In genomic region chr13:24038846-24039330, GRCh38 we compare ENCODE assay signal across 10 cellular contexts.
DNase-seq lines count a peak whose midpoint lies in the region; ATAC-seq, FAIRE-seq and TF ChIP-seq lines count a peak whose summit lies in the region.
"Had no signal": no experiment of that assay in that cellular context is flagged by ENCODE, and none has a peak within 500 bp of the region (broad histone marks: within the 10 kb centered on the region; RNA-seq: fewer than 3 reads in every experiment).

No MANE protein-coding gene starts in this region.

- H3K9ac ChIP-seq in kidney (ENCODE audit: low read length in 2 of 2): peak overlapping the region in 1 of 2 donors; percentile 20

- H3K4me3 ChIP-seq in body of pancreas (no peak overlapping the region), mesodermal cell (ENCODE audit: extremely low read depth, insufficient read depth, low read length, poor library complexity, severe bottlenecking) (no peak overlapping the region), ovary (no peak overlapping the region), kidney (ENCODE audit: low read length in 2 of 2) (no peak overlapping the region)

- no peak for TF ChIP-seq EP300 in ovary (IDR thresholded peaks at IDR 0.05)

- H3K36me3 ChIP-seq in body of pancreas (replicated peaks in 1 of 2; ENCODE audit: insufficient read depth in 1 of 2, low read depth in 2 of 2) (no peaks in the 10 kb centered on the region), mesodermal cell (ENCODE audit: control insufficient read depth, insufficient read depth, low read length) (no peaks in the 10 kb centered on the region), ovary (no peaks in the 10 kb centered on the region), kidney (ENCODE audit: control insufficient read depth in 1 of 2, insufficient read depth in 2 of 2, low read length in 2 of 2) (no peaks in the 10 kb centered on the region)

- DNase-seq in AG08395 (ENCODE audit: low spot score): peak; percentile 68
- peak; percentile 69 for DNase-seq in HT1080 (ENCODE audit: low read depth)
- peak; percentile 22 to 55 (median 45) for DNase-seq in body of pancreas
- no peak for DNase-seq in ovary
- DNase-seq in kidney: no peak
- DNase-seq in NCI-H2029 treated with DMSO at 0.1 percent for 48 hours (lab: John Stamatoyannopoulos, UW): no peak
- DNase-seq: activated T-cell treated with anti-CD3 and anti-CD28 coated beads for 4 hours, DMS 273 treated with DMSO at 0.1 percent for 48 hours had no signal

- peak overlapping the region; percentile 30 to 79 (median 68) for H3K27ac ChIP-seq in body of pancreas
- peak overlapping the region; percentile 93 for H3K27ac ChIP-seq in mesodermal cell (ENCODE audit: low read depth, low read length, severe bottlenecking)
- no peak overlapping the region for H3K27ac ChIP-seq in ovary
- H3K27ac ChIP-seq in kidney (ENCODE audit: low read depth in 2 of 2, low read length in 2 of 2): no peak overlapping the region

- TF ChIP-seq CTCF in body of pancreas (IDR thresholded peaks at IDR 0.05) (no peak), ovary (IDR thresholded peaks at IDR 0.05) (no peak), kidney (IDR thresholded peaks at IDR 0.05; ENCODE audit: borderline replicate concordance, extremely low read depth, insufficient read depth) (no peak)

- WGBS in body of pancreas, 2 donors: 26 to 52% methylated on average over 3 of the region's 3 CpGs
- WGBS in mesodermal cell (ENCODE audit: insufficient coverage in 2 of 2), 2 experiments: 64 to 93% methylated on average over 2 to 3 of the region's 3 CpGs
- WGBS in ovary, 3 donors: 32 to 41% (median 33%) methylated on average over 3 of the region's 3 CpGs

- FAIRE-seq in kidney (lab: Jason Lieb, UNC): no peak

- TF ChIP-seq POLR2A in body of pancreas (IDR thresholded peaks at IDR 0.05) (peak in 1 of 3 donors; percentile 9), ovary (IDR thresholded peaks at IDR 0.05) (no peak)

- intact Hi-C loops in body of pancreas (cut with DNase I): no loop called here
- intact Hi-C loops in ovary (cut with DNase I): no loop called here
- intact Hi-C loops in kidney (cut with DNase I): no loop called here

- ATAC-seq in body of pancreas (peak; percentile 85), HG02981 (IDR thresholded peaks at IDR 0.05; ENCODE audit: unreplicated experiment) (no peak)

- H3K27me3 ChIP-seq in body of pancreas: no peaks in the 10 kb centered on the region
- H3K27me3 ChIP-seq in ovary: no peaks in the 10 kb centered on the region

- H3K4me1 ChIP-seq in body of pancreas (peaks cover 47% of the 10 kb centered on the region), mesodermal cell (ENCODE audit: control insufficient read depth, insufficient read depth, low read length, poor library complexity, severe bottlenecking) (peaks cover 21% of the 10 kb centered on the region), ovary (ENCODE audit: insufficient read depth) (peaks cover 25% of the 10 kb centered on the region), kidney (ENCODE audit: control insufficient read depth in 1 of 2, insufficient read depth in 1 of 2, low read depth in 1 of 2, low read length in 2 of 2) (peaks cover 4 to 8% of the 10 kb centered on the region in 2 donors)

- H3K9me3 ChIP-seq in body of pancreas (no peaks in the 10 kb centered on the region), mesodermal cell (ENCODE audit: control insufficient read depth, low read length) (no peaks in the 10 kb centered on the region), ovary (no peaks in the 10 kb centered on the region), kidney (ENCODE audit: control insufficient read depth in 1 of 2, low read length in 2 of 2) (no peaks in the 10 kb centered on the region)

Comparison
In these comparisons a context has a peak if more than half of its experiments do, and no peak if none do; other contexts are left out.
1. DNase-seq: peak in AG08395 (single experiment), HT1080 (single experiment) and body of pancreas (4 of 4); none in ovary (0 of 5), kidney (single experiment) and NCI-H2029 treated with DMSO at 0.1 percent for 48 hours (single experiment).
2. H3K27ac ChIP-seq: peak in body of pancreas (4 of 4) and mesodermal cell (single experiment); none in ovary (0 of 2) and kidney (0 of 2).